ENCODE assay signal across 18 cellular contexts in the genomic region with DNA sequence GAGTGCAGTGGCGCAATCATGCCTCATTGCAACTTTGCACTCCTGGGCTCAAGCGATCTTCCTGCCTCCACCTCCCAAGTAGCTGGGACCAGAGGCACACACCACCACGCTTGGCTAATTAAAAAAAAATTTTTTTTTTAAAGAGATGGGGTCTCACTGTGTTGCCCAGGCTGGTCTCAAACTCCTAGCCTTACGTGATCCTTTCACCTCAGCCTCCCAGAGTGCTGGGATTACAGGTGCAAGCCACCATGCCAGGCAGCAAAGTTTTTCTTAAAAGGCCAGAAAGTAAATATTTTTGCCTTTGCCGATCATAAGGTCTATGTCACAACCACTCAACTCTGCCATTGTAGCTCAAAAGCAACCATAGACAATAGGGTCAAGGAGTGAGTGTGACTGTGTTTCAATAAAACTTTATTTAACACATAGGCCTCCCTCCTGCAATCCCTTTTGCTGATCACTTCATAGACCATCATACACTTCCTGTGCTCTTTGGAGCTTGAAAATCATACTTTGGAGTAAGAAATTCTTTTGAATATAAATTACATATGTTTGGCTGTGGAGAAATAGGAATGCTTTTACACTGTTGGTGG.
"Had no signal": no experiment of that assay in that cellular context is flagged by ENCODE, and none has a peak within 500 bp of the region (broad histone marks: within the 10 kb centered on the region; RNA-seq: fewer than 3 reads in every experiment).

No MANE protein-coding gene starts in this region.

- H3K4me3 Mint-ChIP-seq: activated CD4-positive, alpha-beta T cell treated with anti-CD3 and anti-CD28 coated beads, Interleukin-2, amount 10 ng/mL, durations not matched to agents 24 days and 14 days; activated CD8-positive, alpha-beta memory T cell treated with anti-CD3 and anti-CD28 coated beads, Interleukin-2, amount 10 ng/mL, durations not matched to agents 7 days and 5 days; brain; dendritic cell treated with granulocyte-macrophage colony-stimulating factor and Interleukin-4, amounts not matched to agents 40 ng/mL and 50 ng/mL, for 4 days; endodermal cell; mesothelial cell of epicardium had no signal

- ATAC-seq: activated CD8-positive, alpha-beta memory T cell treated with anti-CD3 and anti-CD28 coated beads, Interleukin-2, amount 10 ng/mL, durations not matched to agents 7 days and 5 days; lower lobe of right lung had no signal

- H3K9me3 ChIP-seq: esophagus muscularis mucosa, lower lobe of right lung, tibial nerve, vagina had no signal

- H3K9me3 Mint-ChIP-seq: dendritic cell treated with granulocyte-macrophage colony-stimulating factor and Interleukin-4, amounts not matched to agents 40 ng/mL and 50 ng/mL, for 4 days had no signal

- H3K27ac ChIP-seq: esophagus muscularis mucosa, lower lobe of right lung, skin epidermis, tibial nerve, vagina, WERI-Rb-1 had no signal

- H3K36me3 ChIP-seq: esophagus muscularis mucosa, lower lobe of right lung, tibial nerve, vagina, WERI-Rb-1 had no signal

- H3K4me1 Mint-ChIP-seq: endodermal cell, mesothelial cell of epicardium had no signal

- H3K27me3 ChIP-seq: esophagus muscularis mucosa, tibial nerve, vagina had no signal

- DNase-seq: activated CD4-positive, alpha-beta T cell treated with anti-CD3 and anti-CD28 coated beads, Interleukin-2, amount 10 ng/mL, durations not matched to agents 24 days and 14 days; activated CD8-positive, alpha-beta memory T cell treated with anti-CD3 and anti-CD28 coated beads, Interleukin-2, amount 10 ng/mL, durations not matched to agents 7 days and 5 days; activated naive CD4-positive, alpha-beta T cell; amygdala; cerebellar nuclear complex; endodermal cell; glutamatergic neuron; lower lobe of right lung; posterior cingulate gyrus; SW 1271; WERI-Rb-1 had no signal

- H3K27ac Mint-ChIP-seq: activated CD4-positive, alpha-beta T cell treated with anti-CD3 and anti-CD28 coated beads, Interleukin-2, amount 10 ng/mL, durations not matched to agents 24 days and 14 days; dendritic cell treated with granulocyte-macrophage colony-stimulating factor and Interleukin-4, amounts not matched to agents 40 ng/mL and 50 ng/mL, for 4 days; endodermal cell; mesothelial cell of epicardium had no signal

- H3K4me3 ChIP-seq: esophagus muscularis mucosa, lower lobe of right lung, skin epidermis, tibial nerve, vagina had no signal

- H3K27me3 Mint-ChIP-seq: activated CD4-positive, alpha-beta T cell treated with anti-CD3 and anti-CD28 coated beads, Interleukin-2, amount 10 ng/mL, durations not matched to agents 24 days and 14 days; activated CD8-positive, alpha-beta memory T cell treated with anti-CD3 and anti-CD28 coated beads, Interleukin-2, amount 10 ng/mL, durations not matched to agents 7 days and 5 days; brain; dendritic cell treated with granulocyte-macrophage colony-stimulating factor and Interleukin-4, amounts not matched to agents 40 ng/mL and 50 ng/mL, for 4 days had no signal

- H3K36me3 Mint-ChIP-seq: mesothelial cell of epicardium had no signal
